12 cellular contexts compared by ENCODE assay signal in genomic region chr1:51973587-51974474, GRCh38. TPM values are rescaled to one million over a fixed set of nuclear protein-coding genes. Genes with fewer than 3 reads are reported as not detected.
DNase-seq lines count a peak whose midpoint lies in the region; ATAC-seq and TF ChIP-seq lines count a peak whose summit lies in the region.
"Had no signal": no experiment of that assay in that cellular context is flagged by ENCODE, and none has a peak within 500 bp of the region (broad histone marks: within the 10 kb centered on the region; RNA-seq: fewer than 3 reads in every experiment).

No MANE protein-coding gene starts in this region.

- no peaks in the 10 kb centered on the region; the same call in 1 of the 2 replicates for H3K36me3 ChIP-seq in MM.1S (replicated peaks; ENCODE audit: insufficient read depth, low read length)

- no peak overlapping the region for H3K4me2 ChIP-seq in MM.1S (ENCODE audit: low read depth, low read length)

- no peaks in the 10 kb centered on the region for H3K79me2 ChIP-seq in MM.1S (ENCODE audit: low read length)

- H3K27ac Mint-ChIP-seq in CD4-positive, alpha-beta T cell = no peak overlapping the region
- H3K27ac Mint-ChIP-seq: activated CD4-positive, alpha-beta memory T cell treated with anti-CD3 and anti-CD28 coated beads for 36 hours; CD4-positive, CD25-positive, alpha-beta regulatory T cell; type B pancreatic cell had no signal

- H3K9me2 ChIP-seq in MM.1S (replicated peaks; ENCODE audit: insufficient read depth, low read length) = no peaks in the 10 kb centered on the region

- no peaks in the 10 kb centered on the region for H3F3A ChIP-seq in MM.1S (ENCODE audit: insufficient read depth, low read length)

- no peaks in the 10 kb centered on the region for H3K9me3 ChIP-seq in MM.1S (replicated peaks; ENCODE audit: insufficient read depth, low read length)
- H3K9me3 ChIP-seq in CD4-positive, alpha-beta T cell (ENCODE audit: control insufficient read depth, low read length) = no peaks in the 10 kb centered on the region

- peak; percentile 33 for DNase-seq in Daoy (ENCODE audit: low read depth)
- DNase-seq in NCI-H69 (lab: John Stamatoyannopoulos, UW) = peak; percentile 90
- peak; percentile 10 for DNase-seq in fibroblast of villous mesenchyme (ENCODE audit: low read depth)
- DNase-seq in MM.1S = no peak
- no peak for DNase-seq in left cardiac atrium
- DNase-seq in hippocampal formation (lab: John Stamatoyannopoulos, UW) = no peak
- no peak for DNase-seq in CD4-positive, alpha-beta T cell
- DNase-seq: activated CD4-positive, alpha-beta memory T cell treated with anti-CD3 and anti-CD28 coated beads for 36 hours; anterior cingulate cortex; CD4-positive, CD25-positive, alpha-beta regulatory T cell had no signal

- H3K4me3 ChIP-seq in fibroblast of villous mesenchyme (ENCODE audit: low read depth, low read length) (no peak overlapping the region), MM.1S (ENCODE audit: low read length) (no peak overlapping the region)

- peak; percentile 47 for ATAC-seq in HG03342 (IDR thresholded peaks at IDR 0.05; ENCODE audit: unreplicated experiment)
- ATAC-seq in left cardiac atrium = no peak
- ATAC-seq in CD4-positive, alpha-beta T cell (ENCODE audit: poor library complexity) = no peak

- peaks cover 2% of the 10 kb centered on the region; the same call in 1 of the 2 replicates for H3K4me1 ChIP-seq in MM.1S (ENCODE audit: low read length)

- intact Hi-C loops in left cardiac atrium (cut with DNase I) = no loop called here
- intact Hi-C loops in CD4-positive, alpha-beta T cell (cut with DNase I, micrococcal nuclease) = no loop called here

- TF ChIP-seq CTCF in fibroblast of villous mesenchyme (IDR thresholded peaks at IDR 0.05; ENCODE audit: insufficient read depth, low read depth, low read length) = no peak
- no peak for TF ChIP-seq CTCF in MM.1S (IDR thresholded peaks at IDR 0.05; ENCODE audit: low read length)
- no peak for TF ChIP-seq CTCF in CD4-positive, alpha-beta T cell (IDR thresholded peaks at IDR 0.05)

- H3K27ac ChIP-seq in MM.1S (ENCODE audit: low read length) = no peak overlapping the region
- H3K27ac ChIP-seq in CD4-positive, alpha-beta T cell (ENCODE audit: low read depth, low read length) = no peak overlapping the region

- no peak overlapping the region for H3K4me3 Mint-ChIP-seq in CD4-positive, alpha-beta T cell
- H3K4me3 Mint-ChIP-seq: activated CD4-positive, alpha-beta memory T cell treated with anti-CD3 and anti-CD28 coated beads for 36 hours; CD4-positive, CD25-positive, alpha-beta regulatory T cell; type B pancreatic cell had no signal

- no peaks in the 10 kb centered on the region for H4K20me1 ChIP-seq in MM.1S (ENCODE audit: insufficient read depth, low read length)

- no peaks in the 10 kb centered on the region for H3K9me3 Mint-ChIP-seq in CD4-positive, alpha-beta T cell
- H3K9me3 Mint-ChIP-seq: activated CD4-positive, alpha-beta memory T cell treated with anti-CD3 and anti-CD28 coated beads for 36 hours; CD4-positive, CD25-positive, alpha-beta regulatory T cell; type B pancreatic cell had no signal

- no peak overlapping the region for H2AFZ ChIP-seq in MM.1S (ENCODE audit: low read length)

- H3K4me1 Mint-ChIP-seq in CD4-positive, alpha-beta T cell (ENCODE audit: low read depth) = no peaks in the 10 kb centered on the region
- H3K4me1 Mint-ChIP-seq: CD4-positive, CD25-positive, alpha-beta regulatory T cell had no signal

- H3K27me3 ChIP-seq in MM.1S (replicated peaks; ENCODE audit: insufficient read depth, low read length) = no peaks in the 10 kb centered on the region
- no peaks in the 10 kb centered on the region for H3K27me3 ChIP-seq in CD4-positive, alpha-beta T cell (ENCODE audit: control insufficient read depth, insufficient read depth, low read length)

- CTCF ChIA-PET in CD4-positive, alpha-beta T cell (lab: Charles Lee) = no interaction called here

- H3K9ac ChIP-seq in MM.1S (ENCODE audit: low read length) = no peak overlapping the region

- H3K27me3 Mint-ChIP-seq in CD4-positive, alpha-beta T cell = no peaks in the 10 kb centered on the region
- H3K27me3 Mint-ChIP-seq: activated CD4-positive, alpha-beta memory T cell treated with anti-CD3 and anti-CD28 coated beads for 36 hours; CD4-positive, CD25-positive, alpha-beta regulatory T cell; type B pancreatic cell had no signal

- POLR2A ChIA-PET in CD4-positive, alpha-beta T cell (lab: Charles Lee) = no interaction called here

- H3K36me3 Mint-ChIP-seq in CD4-positive, alpha-beta T cell (ENCODE audit: low read depth) = no peaks in the 10 kb centered on the region
- H3K36me3 Mint-ChIP-seq: activated CD4-positive, alpha-beta memory T cell treated with anti-CD3 and anti-CD28 coated beads for 36 hours; CD4-positive, CD25-positive, alpha-beta regulatory T cell; type B pancreatic cell had no signal

RNA-seq across cellular contexts. Expression of gene RAB3B, which starts 16.7 kb away (rescaled TPM):
- total RNA-seq in Daoy (2014; rRNA removed; shearing (Covaris generic)) = 2.2 and 2.7 TPM in 2 replicates
- total RNA-seq in fibroblast of villous mesenchyme (58.9 and 77.3 TPM in 2 replicates), left cardiac atrium (not detected)
- total RNA-seq in CD4-positive, alpha-beta T cell = not detected
- total RNA-seq: CD4-positive, CD25-positive, alpha-beta regulatory T cell had no signal

RNA-seq across cellular contexts. Expression of gene KTI12, which starts 59.8 kb away (rescaled TPM):
- total RNA-seq in Daoy (2014; rRNA removed; shearing (Covaris generic)) = 23.2 and 29.4 TPM in 2 replicates
- 13.0 and 18.7 TPM in 2 replicates for total RNA-seq in fibroblast of villous mesenchyme
- 1 to 10 TPM; 3.9 to 5.4 TPM for total RNA-seq in left cardiac atrium
- 10 to 100 TPM; 23.4 to 24.0 TPM for total RNA-seq in CD4-positive, alpha-beta T cell

Comparison
In these comparisons a context has a peak if more than half of its experiments do, and no peak if none do; other contexts are left out.
1. DNase-seq: peak in Daoy (single experiment), NCI-H69 (single experiment) and fibroblast of villous mesenchyme (single experiment); none in MM.1S (single experiment), left cardiac atrium (single experiment), hippocampal formation (0 of 2) and CD4-positive, alpha-beta T cell (0 of 10).
2. RNA of gene RAB3B, which starts 16.7 kb away (total RNA-seq): 58.9 to 77.3 TPM in fibroblast of villous mesenchyme; 2.2 to 2.7 TPM in Daoy, not detected in left cardiac atrium and not detected in CD4-positive, alpha-beta T cell; every median in the first group is over 10 times any median in the second.